ENCODE assay signal across 8 cellular contexts in genomic region chr2:30422437-30422805, GRCh38. TPM values are rescaled to one million over a fixed set of nuclear protein-coding genes. Genes with fewer than 3 reads are reported as not detected.
DNase-seq lines count a peak whose midpoint lies in the region; ATAC-seq lines count a peak whose summit lies in the region.

No MANE protein-coding gene starts in this region.

- H3K4me1 Mint-ChIP-seq in activated CD8-positive, alpha-beta memory T cell treated with anti-CD3 and anti-CD28 coated beads, Interleukin-2, amount 10 ng/mL, durations not matched to agents 7 days and 5 days, result peaks cover 25% of the 10 kb centered on the region

- CTCF ChIA-PET in activated CD8-positive, alpha-beta memory T cell treated with anti-CD3 and anti-CD28 coated beads, Interleukin-2, amount 10 ng/mL, durations not matched to agents 7 days and 5 days (lab: Charles Lee), result interaction anchor here (0.9 to 1.9 kb wide), 10 partner anchors 9 to 289 kb away, joined by 3 to 9 read pairs (median 4); partner anchors contain the start of gene LCLAT1

- ATAC-seq in GM18868 (IDR thresholded peaks at IDR 0.05; ENCODE audit: unreplicated experiment) (peak; percentile 90), HG03565 (IDR thresholded peaks at IDR 0.05; ENCODE audit: unreplicated experiment) (peak; percentile 67), GM19397 (IDR thresholded peaks at IDR 0.05; ENCODE audit: unreplicated experiment) (no peak)
- peak; percentile 97 for ATAC-seq in activated CD8-positive, alpha-beta memory T cell treated with anti-CD3 and anti-CD28 coated beads, Interleukin-2, amount 10 ng/mL, durations not matched to agents 7 days and 5 days

- no peaks in the 10 kb centered on the region for H3K36me3 Mint-ChIP-seq in activated CD8-positive, alpha-beta memory T cell treated with anti-CD3 and anti-CD28 coated beads, Interleukin-2, amount 10 ng/mL, durations not matched to agents 7 days and 5 days

- peak; percentile 87 for DNase-seq in activated CD8-positive, alpha-beta memory T cell treated with anti-CD3 and anti-CD28 coated beads, Interleukin-2, amount 10 ng/mL, durations not matched to agents 7 days and 5 days
- DNase-seq in germinal center (ENCODE audit: low spot score) (peak; percentile 25), NCI-H524 (lab: John Stamatoyannopoulos, UW) (no peak), T1000 (lab: John Stamatoyannopoulos, UW) (no peak)
- DNase-seq in stimulated activated CD4-positive, alpha-beta T cell treated with anti-CD3 and anti-CD28 coated beads, Interleukin-1b, Interleukin-23, amount 100 ng/mL, for 48 hours, result peak; percentile 93

- no peaks in the 10 kb centered on the region for H3K9me3 Mint-ChIP-seq in activated CD8-positive, alpha-beta memory T cell treated with anti-CD3 and anti-CD28 coated beads, Interleukin-2, amount 10 ng/mL, durations not matched to agents 7 days and 5 days (ENCODE audit: low read depth)

- H3K4me3 Mint-ChIP-seq in activated CD8-positive, alpha-beta memory T cell treated with anti-CD3 and anti-CD28 coated beads, Interleukin-2, amount 10 ng/mL, durations not matched to agents 7 days and 5 days, result peak overlapping the region; percentile 18

- no peaks in the 10 kb centered on the region for H3K27me3 Mint-ChIP-seq in activated CD8-positive, alpha-beta memory T cell treated with anti-CD3 and anti-CD28 coated beads, Interleukin-2, amount 10 ng/mL, durations not matched to agents 7 days and 5 days

- peak overlapping the region; percentile 90 for H3K27ac Mint-ChIP-seq in activated CD8-positive, alpha-beta memory T cell treated with anti-CD3 and anti-CD28 coated beads, Interleukin-2, amount 10 ng/mL, durations not matched to agents 7 days and 5 days

RNA-seq across cellular contexts. Expression of gene LCLAT1, which starts 24.6 kb away (rescaled TPM):
- total RNA-seq in activated CD8-positive, alpha-beta memory T cell treated with anti-CD3 and anti-CD28 coated beads, Interleukin-2, amount 10 ng/mL, durations not matched to agents 7 days and 5 days, result 10 to 100 TPM; 18.6 to 22.8 TPM

Comparison
In these comparisons a context has a peak if more than half of its experiments do, and no peak if none do; other contexts are left out.
1. DNase-seq: peak in activated CD8-positive, alpha-beta memory T cell treated with anti-CD3 and anti-CD28 coated beads, Interleukin-2, amount 10 ng/mL, durations not matched to agents 7 days and 5 days (single experiment), germinal center (single experiment) and stimulated activated CD4-positive, alpha-beta T cell treated with anti-CD3 and anti-CD28 coated beads, Interleukin-1b, Interleukin-23, amount 100 ng/mL, for 48 hours (single experiment); none in NCI-H524 (0 of 2) and T1000 (single experiment).